1 cellular context compared by ENCODE assay signal in the genomic region with DNA sequence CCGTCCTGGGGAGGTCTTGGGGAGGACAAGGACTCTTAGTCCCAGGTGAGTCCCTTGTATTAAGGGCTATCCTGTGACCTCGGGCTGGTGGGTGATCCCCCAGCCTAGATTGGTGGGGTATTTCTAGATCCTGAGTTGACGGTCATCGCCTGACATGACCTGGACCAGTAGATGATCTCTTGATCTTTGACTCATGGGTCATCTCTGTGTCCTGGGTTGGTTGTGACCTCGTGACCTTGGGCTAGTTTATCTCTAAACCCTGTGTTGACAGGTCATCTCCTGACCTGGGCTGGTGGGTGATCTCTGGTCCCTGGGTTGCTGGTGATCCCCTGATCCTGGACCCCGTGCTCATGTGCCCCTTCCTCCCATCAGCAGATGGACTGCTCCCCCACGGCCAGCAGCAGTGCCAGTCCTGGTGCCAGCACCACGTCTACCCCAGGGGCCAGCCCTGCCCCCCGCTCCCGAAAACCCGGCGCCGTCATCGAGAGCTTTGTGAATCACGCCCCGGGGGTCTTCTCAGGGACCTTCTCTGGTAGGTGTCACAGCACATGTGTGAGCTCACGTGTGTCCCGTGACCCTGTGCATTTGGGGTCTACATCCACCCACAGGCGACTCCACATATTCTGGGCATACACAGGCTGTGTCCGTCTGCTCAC.
TF ChIP-seq lines count a peak whose summit lies in the region.

No MANE protein-coding gene starts in this region.

TF ChIP-seq in endothelial cell of umbilical vein, 7 proteins besides CTCF, POLR2A, EP300 and RAD21:
- TF ChIP-seq EZH2 (IDR thresholded peaks at IDR 0.05; ENCODE audit: borderline replicate concordance, low read depth, low read length, severe bottlenecking) (no peak), GATA2 (IDR thresholded peaks at IDR 0.05; ENCODE audit: insufficient read depth, insufficient read length, low read depth, low read length) (no peak), FOS (IDR thresholded peaks at IDR 0.05; ENCODE audit: borderline replicate concordance, insufficient read depth, low read length) (no peak), POLR2AphosphoS5 (IDR thresholded peaks at IDR 0.05; ENCODE audit: insufficient read depth, low read depth, low read length) (no peak), MYC (IDR thresholded peaks at IDR 0.05; ENCODE audit: low read depth, low read length) (no peak), JUN (IDR thresholded peaks at IDR 0.05; ENCODE audit: borderline replicate concordance, insufficient read depth, insufficient read length, low read depth) (no peak)
- TF ChIP-seq, protein P1, sequence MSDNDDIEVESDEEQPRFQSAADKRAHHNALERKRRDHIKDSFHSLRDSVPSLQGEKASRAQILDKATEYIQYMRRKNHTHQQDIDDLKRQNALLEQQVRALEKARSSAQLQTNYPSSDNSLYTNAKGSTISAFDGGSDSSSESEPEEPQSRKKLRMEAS (IDR thresholded peaks at IDR 0.05; ENCODE audit: insufficient read depth, insufficient read length): no peak
